Comparison of ENCODE assay signal across 11 cellular contexts in genomic region chr19:13057147-13057572, GRCh38. TPM values are rescaled to one million over a fixed set of nuclear protein-coding genes. Genes with fewer than 3 reads are reported as not detected.
A peak's percentile ranks its signal among the peaks of the same experiment; 100 is the strongest.
DNase-seq lines count a peak whose midpoint lies in the region; ATAC-seq and TF ChIP-seq lines count a peak whose summit lies in the region.
"Had no signal": no experiment of that assay in that cellular context is flagged by ENCODE, and none has a peak within 500 bp of the region (broad histone marks: within the 10 kb centered on the region; RNA-seq: fewer than 3 reads in every experiment).

No MANE protein-coding gene starts in this region.

- H3K4me1 ChIP-seq in left ventricle myocardium inferior = peaks cover 100% of the 10 kb centered on the region
- peaks cover 52% of the 10 kb centered on the region for H3K4me1 ChIP-seq in RWPE2 (ENCODE audit: insufficient read depth, poor library complexity, severe bottlenecking)
- H3K4me1 ChIP-seq in mucosa of stomach (ENCODE audit: control insufficient read depth, insufficient read depth, low read length) = peaks cover 92% of the 10 kb centered on the region
- H3K4me1 ChIP-seq in vagina = peaks cover 100% of the 10 kb centered on the region

- H3K9me3 ChIP-seq in left ventricle myocardium inferior (replicated peaks) (no peaks in the 10 kb centered on the region), RWPE2 (ENCODE audit: severe bottlenecking) (no peaks in the 10 kb centered on the region), mucosa of stomach (ENCODE audit: control insufficient read depth, low read length) (no peaks in the 10 kb centered on the region), vagina (no peaks in the 10 kb centered on the region)

- peaks cover 3% of the 10 kb centered on the region for H3K27me3 Mint-ChIP-seq in activated T-cell treated with anti-CD3 and anti-CD28 coated beads, Interleukin-2, amount 50 U/mL, for 4 hours (ENCODE audit: low read depth)

- TF ChIP-seq CTCF in left ventricle myocardium inferior (IDR thresholded peaks at IDR 0.05; ENCODE audit: borderline replicate concordance) (no peak), RWPE2 (IDR thresholded peaks at IDR 0.05; ENCODE audit: poor library complexity, severe bottlenecking) (no peak), vagina (IDR thresholded peaks at IDR 0.05) (no peak)

- H3K4me3 Mint-ChIP-seq in activated T-cell treated with anti-CD3 and anti-CD28 coated beads, Interleukin-2, amount 50 U/mL, for 4 hours = no peak overlapping the region
- H3K4me3 Mint-ChIP-seq: activated CD4-positive, alpha-beta T cell treated with anti-CD3 and anti-CD28 coated beads for 36 hours had no signal

- intact Hi-C loops in left ventricle myocardium inferior (cut with micrococcal nuclease) = no loop called here
- intact Hi-C loops in cardiac septum (cut with DNase I) = loop anchor here (5.0 to 10.0 kb wide), 2 partner anchors 95 to 788 kb away; partner anchors contain the start of genes IER2 and STX10
- intact Hi-C loops in vagina (cut with DNase I) = loop anchor here (5.0 kb wide), 1 partner anchor 60 kb away; the partner anchor contains the start of gene NFIX

- H3K36me3 Mint-ChIP-seq in activated T-cell treated with anti-CD3 and anti-CD28 coated beads, Interleukin-2, amount 50 U/mL, for 4 hours (ENCODE audit: insufficient read depth) = no peaks in the 10 kb centered on the region

- TF ChIP-seq POLR2A in vagina (IDR thresholded peaks at IDR 0.05) = no peak

- H3K36me3 ChIP-seq in left ventricle myocardium inferior (no peaks in the 10 kb centered on the region), RWPE2 (ENCODE audit: low read depth) (no peaks in the 10 kb centered on the region), mucosa of stomach (ENCODE audit: control insufficient read depth, insufficient read depth, low read length) (peaks cover 5% of the 10 kb centered on the region), vagina (no peaks in the 10 kb centered on the region)

- no peak for DNase-seq in left ventricle myocardium inferior
- DNase-seq in cardiac septum (ENCODE audit: low spot score) = no peak
- DNase-seq in RWPE2 (ENCODE audit: low spot score) = no peak
- DNase-seq in vagina (ENCODE audit: extremely low spot score in 2 of 2) = no peak
- DNase-seq in activated T-cell treated with anti-CD3 and anti-CD28 coated beads, Interleukin-2, amount 50 U/mL, for 4 hours = no peak
- DNase-seq in germinal center (ENCODE audit: low spot score) = no peak
- no peak for DNase-seq in HuH-7 (ENCODE audit: low spot score)
- DNase-seq: activated CD4-positive, alpha-beta T cell treated with anti-CD3 and anti-CD28 coated beads for 36 hours; activated naive CD4-positive, alpha-beta T cell treated with Interleukin-2 at 50 U/mL for 16 hours; retina had no signal

- peaks cover 3% of the 10 kb centered on the region for H3K4me1 Mint-ChIP-seq in activated T-cell treated with anti-CD3 and anti-CD28 coated beads, Interleukin-2, amount 50 U/mL, for 4 hours (ENCODE audit: low read depth)

- H3K27me3 ChIP-seq in left ventricle myocardium inferior (ENCODE audit: low read depth) (no peaks in the 10 kb centered on the region), RWPE2 (ENCODE audit: insufficient read depth, poor library complexity, severe bottlenecking) (no peaks in the 10 kb centered on the region), mucosa of stomach (ENCODE audit: control insufficient read depth, insufficient read depth, low read length) (no peaks in the 10 kb centered on the region), vagina (no peaks in the 10 kb centered on the region)

- H3K9me3 Mint-ChIP-seq in activated T-cell treated with anti-CD3 and anti-CD28 coated beads, Interleukin-2, amount 50 U/mL, for 4 hours = no peaks in the 10 kb centered on the region

- peak overlapping the region; percentile 5 for H3K9ac ChIP-seq in mucosa of stomach (ENCODE audit: low read length)

- H3K27ac ChIP-seq in left ventricle myocardium inferior (replicated peaks) (peak overlapping the region; percentile 98), RWPE2 (ENCODE audit: poor library complexity, severe bottlenecking) (peak overlapping the region; percentile 98), vagina (peak overlapping the region; percentile 96)

- H3K4me3 ChIP-seq in left ventricle myocardium inferior (peak overlapping the region; percentile 9), RWPE2 (ENCODE audit: severe bottlenecking) (no peak overlapping the region), mucosa of stomach (ENCODE audit: low read length) (no peak overlapping the region), vagina (no peak overlapping the region)

- no peak for ATAC-seq in RWPE2 (ENCODE audit: low read depth)
- ATAC-seq in activated T-cell treated with anti-CD3 and anti-CD28 coated beads, Interleukin-2, amount 50 U/mL, for 4 hours = no peak
- ATAC-seq: activated CD4-positive, alpha-beta T cell treated with anti-CD3 and anti-CD28 coated beads for 36 hours had no signal

RNA-seq across cellular contexts. Expression of gene LYL1, which starts 45.5 kb away (rescaled TPM):
- total RNA-seq in left ventricle myocardium inferior = 6.3 TPM
- 9.4 TPM for total RNA-seq in cardiac septum
- 11.5 TPM for total RNA-seq in vagina
- total RNA-seq in activated T-cell treated with anti-CD3 and anti-CD28 coated beads, Interleukin-2, amount 50 U/mL, for 4 hours = 1 to 10 TPM; 1.9 to 3.0 (median 2.9) TPM

RNA-seq across cellular contexts. Expression of gene TRMT1, which starts 59.4 kb away (rescaled TPM):
- total RNA-seq in left ventricle myocardium inferior = 19.6 TPM
- total RNA-seq in cardiac septum = 17.5 TPM
- 28.0 TPM for total RNA-seq in vagina
- 100 to 1,000 TPM; 240 to 248 (median 246) TPM for total RNA-seq in activated T-cell treated with anti-CD3 and anti-CD28 coated beads, Interleukin-2, amount 50 U/mL, for 4 hours
